Comparison of ENCODE assay signal across 12 cellular contexts in the genomic region with DNA sequence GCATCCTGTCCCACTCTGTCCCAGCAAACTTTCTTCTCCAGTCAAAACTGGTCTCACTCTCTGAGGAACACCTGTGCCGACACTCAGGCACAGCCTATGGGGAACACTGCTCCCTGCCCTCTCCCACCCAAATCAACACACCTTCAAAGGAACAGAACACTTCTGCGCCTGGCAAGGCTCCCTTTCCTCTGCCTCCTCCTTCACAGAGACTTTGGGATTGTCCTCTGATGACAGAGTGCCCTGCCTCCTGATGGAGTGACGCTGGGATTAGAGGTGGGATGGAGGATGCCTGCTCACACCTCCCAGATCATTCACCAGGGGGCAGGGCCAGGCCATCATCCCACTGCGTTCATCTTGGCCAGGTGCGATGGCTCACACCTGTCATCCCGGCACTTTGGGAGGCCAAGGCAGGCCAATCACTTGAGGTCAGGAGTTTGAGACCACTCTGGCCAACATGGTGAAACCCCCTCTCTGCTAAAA. TPM values are rescaled to one million over a fixed set of nuclear protein-coding genes. Genes with fewer than 3 reads are reported as not detected.
A peak's percentile ranks its signal among the peaks of the same experiment; 100 is the strongest.
DNase-seq lines count a peak whose midpoint lies in the region; ATAC-seq and TF ChIP-seq lines count a peak whose summit lies in the region.
"Had no signal": no experiment of that assay in that cellular context is flagged by ENCODE, and none has a peak within 500 bp of the region (broad histone marks: within the 10 kb centered on the region; RNA-seq: fewer than 3 reads in every experiment).

No MANE protein-coding gene starts in this region.

- H3K27me3 Mint-ChIP-seq in CD8-positive, alpha-beta memory T cell: no peaks in the 10 kb centered on the region
- H3K27me3 Mint-ChIP-seq in IgD-negative memory B cell: no peaks in the 10 kb centered on the region
- H3K27me3 Mint-ChIP-seq in activated naive CD8-positive, alpha-beta T cell treated with anti-CD3 and anti-CD28 coated beads, Interleukin-2, amount 50 U/mL, for 24 hours: no peaks in the 10 kb centered on the region
- no peaks in the 10 kb centered on the region for H3K27me3 Mint-ChIP-seq in natural killer cell treated with Interleukin-12 subunit alpha and Interleukin-12 subunit beta and Interleukin-15 and Interleukin-18, amount 100 ng/mL, for 72 hours

- H3K4me3 Mint-ChIP-seq in CD8-positive, alpha-beta memory T cell: peak overlapping the region in 5 of 7 donors; percentile 46 to 82 (median 81)
- H3K4me3 Mint-ChIP-seq in IgD-negative memory B cell: peak overlapping the region; percentile 10 to 88 (median 68)
- H3K4me3 Mint-ChIP-seq in activated naive CD8-positive, alpha-beta T cell treated with anti-CD3 and anti-CD28 coated beads, Interleukin-2, amount 50 U/mL, for 24 hours: peak overlapping the region; percentile 68
- H3K4me3 Mint-ChIP-seq in natural killer cell treated with Interleukin-12 subunit alpha and Interleukin-12 subunit beta and Interleukin-15 and Interleukin-18, amount 100 ng/mL, for 72 hours: peak overlapping the region; percentile 75
- H3K4me3 Mint-ChIP-seq: HFFc6 had no signal

- CTCF ChIA-PET in CD8-positive, alpha-beta memory T cell (lab: Charles Lee): interaction anchor here (0.6 to 2.1 kb wide), 4 partner anchors 23 to 449 kb away, joined by 3 to 9 read pairs (median 4); no protein-coding TSS in a partner anchor

- H3K36me3 ChIP-seq in CD8-positive, alpha-beta memory T cell (ENCODE audit: insufficient read depth, low read length): no peaks in the 10 kb centered on the region
- no peaks in the 10 kb centered on the region for H3K36me3 ChIP-seq in gastroesophageal sphincter

- TF ChIP-seq POLR2A in gastroesophageal sphincter (IDR thresholded peaks at IDR 0.05): no peak

- TF ChIP-seq CTCF in gastroesophageal sphincter (IDR thresholded peaks at IDR 0.05): no peak

- no peaks in the 10 kb centered on the region for H3K9me3 Mint-ChIP-seq in CD8-positive, alpha-beta memory T cell
- peaks cover 2 to 13% (median 8%) of the 10 kb centered on the region in 3 donors for H3K9me3 Mint-ChIP-seq in IgD-negative memory B cell
- H3K9me3 Mint-ChIP-seq in activated naive CD8-positive, alpha-beta T cell treated with anti-CD3 and anti-CD28 coated beads, Interleukin-2, amount 50 U/mL, for 24 hours: no peaks in the 10 kb centered on the region
- peaks cover 5% of the 10 kb centered on the region for H3K9me3 Mint-ChIP-seq in natural killer cell treated with Interleukin-12 subunit alpha and Interleukin-12 subunit beta and Interleukin-15 and Interleukin-18, amount 100 ng/mL, for 72 hours
- H3K9me3 Mint-ChIP-seq: HFFc6 had no signal

- H3K4me1 Mint-ChIP-seq in CD8-positive, alpha-beta memory T cell: peaks cover 45 to 89% (median 66%) of the 10 kb centered on the region in 3 donors
- H3K4me1 Mint-ChIP-seq in IgD-negative memory B cell: peaks cover 25 to 35% (median 26%) of the 10 kb centered on the region in 3 donors
- H3K4me1 Mint-ChIP-seq in activated naive CD8-positive, alpha-beta T cell treated with anti-CD3 and anti-CD28 coated beads, Interleukin-2, amount 50 U/mL, for 24 hours: peaks cover 88% of the 10 kb centered on the region
- H3K4me1 Mint-ChIP-seq in natural killer cell treated with Interleukin-12 subunit alpha and Interleukin-12 subunit beta and Interleukin-15 and Interleukin-18, amount 100 ng/mL, for 72 hours (ENCODE audit: low read depth in 2 of 2): peaks cover 63 to 78% of the 10 kb centered on the region in 2 donors

- no peak for DNase-seq in CD8-positive, alpha-beta memory T cell
- DNase-seq in activated naive CD8-positive, alpha-beta T cell treated with anti-CD3 and anti-CD28 coated beads, Interleukin-2, amount 50 U/mL, for 24 hours: no peak
- DNase-seq in natural killer cell treated with Interleukin-12 subunit alpha and Interleukin-12 subunit beta and Interleukin-15 and Interleukin-18, amount 100 ng/mL, for 72 hours (ENCODE audit: low spot score): no peak
- DNase-seq in sciatic nerve (ENCODE audit: low spot score) (no peak), occipital lobe (lab: John Stamatoyannopoulos, UW) (no peak), NCI-H69 (lab: John Stamatoyannopoulos, UW) (no peak)
- DNase-seq: HFFc6, mucosa of descending colon, NCI-H1105, NCI-H446 had no signal

- TF ChIP-seq EP300 in gastroesophageal sphincter (IDR thresholded peaks at IDR 0.05): no peak

- no peaks in the 10 kb centered on the region for H3K9me3 ChIP-seq in CD8-positive, alpha-beta memory T cell (ENCODE audit: low read length)
- H3K9me3 ChIP-seq in gastroesophageal sphincter: no peaks in the 10 kb centered on the region
- H3K9me3 ChIP-seq: mucosa of descending colon had no signal

- POLR2A ChIA-PET in CD8-positive, alpha-beta memory T cell (lab: Charles Lee): interaction anchor here (0.7 to 1.7 kb wide), 9 partner anchors 14 to 90 kb away, joined by 3 to 13 read pairs (median 5); a partner anchor contains a TSS

- peak overlapping the region; percentile 66 for H3K27ac ChIP-seq in CD8-positive, alpha-beta memory T cell (ENCODE audit: low read depth, low read length)
- H3K27ac ChIP-seq in gastroesophageal sphincter: no peak overlapping the region

- intact Hi-C loops in sciatic nerve (cut with DNase I): no loop called here

- WGBS in gastroesophageal sphincter (ENCODE audit: low coverage in 1 of 2), 2 donors: 100% methylated on average over 2 of the region's 6 CpGs

- peaks cover 42% of the 10 kb centered on the region for H3K4me1 ChIP-seq in CD8-positive, alpha-beta memory T cell (ENCODE audit: insufficient read depth, low read length)
- H3K4me1 ChIP-seq in gastroesophageal sphincter: peaks cover 0 to 17% (median 0%) of the 10 kb centered on the region in 3 donors

- no peak overlapping the region for H3K4me3 ChIP-seq in CD8-positive, alpha-beta memory T cell (ENCODE audit: low read length)
- H3K4me3 ChIP-seq in gastroesophageal sphincter: no peak overlapping the region
- H3K4me3 ChIP-seq: mucosa of descending colon had no signal

- H3K27ac Mint-ChIP-seq in CD8-positive, alpha-beta memory T cell: peak overlapping the region; percentile 93 to 100 (median 98)
- H3K27ac Mint-ChIP-seq in IgD-negative memory B cell: peak overlapping the region; percentile 72 to 96 (median 85)
- peak overlapping the region; percentile 97 for H3K27ac Mint-ChIP-seq in activated naive CD8-positive, alpha-beta T cell treated with anti-CD3 and anti-CD28 coated beads, Interleukin-2, amount 50 U/mL, for 24 hours
- peak overlapping the region; percentile 96 to 98 for H3K27ac Mint-ChIP-seq in natural killer cell treated with Interleukin-12 subunit alpha and Interleukin-12 subunit beta and Interleukin-15 and Interleukin-18, amount 100 ng/mL, for 72 hours
- H3K27ac Mint-ChIP-seq: HFFc6 had no signal

- ATAC-seq in activated naive CD8-positive, alpha-beta T cell treated with anti-CD3 and anti-CD28 coated beads, Interleukin-2, amount 50 U/mL, for 24 hours: no peak
- ATAC-seq in natural killer cell treated with Interleukin-12 subunit alpha and Interleukin-12 subunit beta and Interleukin-15 and Interleukin-18, amount 100 ng/mL, for 72 hours: no peak
- ATAC-seq in gastroesophageal sphincter (no peak), sciatic nerve (no peak)

- H3K27me3 ChIP-seq in CD8-positive, alpha-beta memory T cell (ENCODE audit: insufficient read depth, low read length, poor library complexity, severe bottlenecking): no peaks in the 10 kb centered on the region
- H3K27me3 ChIP-seq in gastroesophageal sphincter: no peaks in the 10 kb centered on the region

- H3K36me3 Mint-ChIP-seq in CD8-positive, alpha-beta memory T cell: peaks cover 0 to 2% (median 0%) of the 10 kb centered on the region in 3 donors
- H3K36me3 Mint-ChIP-seq in IgD-negative memory B cell: peaks cover 13% of the 10 kb centered on the region
- peaks cover 4% of the 10 kb centered on the region for H3K36me3 Mint-ChIP-seq in activated naive CD8-positive, alpha-beta T cell treated with anti-CD3 and anti-CD28 coated beads, Interleukin-2, amount 50 U/mL, for 24 hours (ENCODE audit: low read depth)
- H3K36me3 Mint-ChIP-seq in natural killer cell treated with Interleukin-12 subunit alpha and Interleukin-12 subunit beta and Interleukin-15 and Interleukin-18, amount 100 ng/mL, for 72 hours: peaks cover 5% of the 10 kb centered on the region

RNA-seq across cellular contexts. Expression of a gene that starts 26.5 kb away (rescaled TPM):
- 100 to 1,000 TPM; 187 to 192 TPM for total RNA-seq in CD8-positive, alpha-beta memory T cell
- 883 TPM for polyA plus RNA-seq in CD8-positive, alpha-beta memory T cell
- 1,101 TPM for polyA plus RNA-seq in IgD-negative memory B cell
- total RNA-seq in natural killer cell treated with Interleukin-12 subunit alpha and Interleukin-12 subunit beta and Interleukin-15 and Interleukin-18, amount 100 ng/mL, for 72 hours: 100 to 1,000 TPM; 225 to 236 TPM
- total RNA-seq in gastroesophageal sphincter (100 to 1,000 TPM in 2 of 4 donors, 10 to 100 TPM in 2; 90.3 to 113 (median 105) TPM), sciatic nerve (273 TPM), occipital lobe (91.9 TPM)
